In genomic region chr10:125964558-125964957, GRCh38 we compare ENCODE assay signal across 8 cellular contexts.
"Had no signal": no experiment of that assay in that cellular context is flagged by ENCODE, and none has a peak within 500 bp of the region (broad histone marks: within the 10 kb centered on the region; RNA-seq: fewer than 3 reads in every experiment).

No MANE protein-coding gene starts in this region.

- H3K36me3 ChIP-seq: HAP-1 had no signal

- DNase-seq: GOT3, H7, H9, HCEC 1CT, HFFc6 had no signal

- H3K9me3 ChIP-seq: HAP-1 had no signal

- ATAC-seq: GM23338 had no signal

- H3K27ac ChIP-seq: GM23248 had no signal

- H3K4me3 ChIP-seq: GM23248, GM23338, HAP-1 had no signal
